14 cellular contexts compared by ENCODE assay signal in genomic region chr17:72887917-72888316, GRCh38.
DNase-seq lines count a peak whose midpoint lies in the region; ATAC-seq and TF ChIP-seq lines count a peak whose summit lies in the region.
"Had no signal": no experiment of that assay in that cellular context is flagged by ENCODE, and none has a peak within 500 bp of the region (broad histone marks: within the 10 kb centered on the region; RNA-seq: fewer than 3 reads in every experiment).

No MANE protein-coding gene starts in this region.

- H3K9me3 ChIP-seq in GM23248 (ENCODE audit: low read depth): no peaks in the 10 kb centered on the region
- H3K9me3 ChIP-seq: Peyer's patch had no signal

- H3K36me3 ChIP-seq in GM23248 (ENCODE audit: low read depth): no peaks in the 10 kb centered on the region

- DNase-seq in EH (ENCODE audit: low read depth): peak; percentile 24
- peak; percentile 55 for DNase-seq in GM23248
- DNase-seq in amniotic epithelial cell (ENCODE audit: low read depth): peak; percentile 20
- peak; percentile 17 to 53 for DNase-seq in foreskin fibroblast
- no peak for DNase-seq in NCI-H1436 treated with DMSO at 0.1 percent for 48 hours (lab: John Stamatoyannopoulos, UW)
- DNase-seq in epidermal melanocyte (ENCODE audit: insufficient read length, low spot score): no peak
- DNase-seq: DMS79 treated with DMSO at 0.1 percent for 48 hours, KBM-7, NCI-H1105 treated with DMSO at 0.1 percent for 48 hours, NCI-H1694 treated with DMSO at 0.1 percent for 48 hours, Peyer's patch had no signal

- peaks cover 22% of the 10 kb centered on the region for H3K4me1 ChIP-seq in GM23248 (ENCODE audit: insufficient read depth)
- H3K4me1 ChIP-seq: Peyer's patch had no signal

- H3K4me3 ChIP-seq in GM23248 (no peak overlapping the region), foreskin fibroblast (ENCODE audit: low read depth in 1 of 2, low read length in 2 of 2) (no peak overlapping the region)
- H3K4me3 ChIP-seq: Peyer's patch had no signal

- no peak overlapping the region for H2AFZ ChIP-seq in GM23248

- WGBS in GM23248 (ENCODE audit: low coverage in 1 of 2, low lambda C conversion rate in 2 of 2, missing lambda C conversion rate in 2 of 2), 2 experiments: 48 to 56% methylated on average over 4 of the region's 4 CpGs

- H3K4me2 ChIP-seq in GM23248 (ENCODE audit: unreplicated experiment): peak overlapping the region; percentile 26

- no peaks in the 10 kb centered on the region for H4K20me1 ChIP-seq in GM23248 (ENCODE audit: insufficient read depth)

- H3K79me2 ChIP-seq in GM23248 (ENCODE audit: insufficient read depth): no peaks in the 10 kb centered on the region

- H3K27ac ChIP-seq in GM23248: 0 out of 2 replicates have a peak overlapping the region, but pooled peaks have one; percentile 6
- H3K27ac ChIP-seq: Peyer's patch had no signal

- H3F3A ChIP-seq in GM23248 (ENCODE audit: insufficient read depth): peaks cover 17% of the 10 kb centered on the region; the same call in 1 of the 2 replicates

- H3K9me2 ChIP-seq in GM23248 (ENCODE audit: insufficient read depth): no peaks in the 10 kb centered on the region

- ATAC-seq in HG03039 (IDR thresholded peaks at IDR 0.05; ENCODE audit: unreplicated experiment): no peak
- ATAC-seq: HCT116, Right ventricle myocardium inferior had no signal

- no peak for TF ChIP-seq CTCF in foreskin fibroblast (IDR thresholded peaks at IDR 0.05; ENCODE audit: low read depth, low read length)

- no peaks in the 10 kb centered on the region for H3K27me3 ChIP-seq in GM23248 (replicated peaks; ENCODE audit: insufficient read depth)
- H3K27me3 ChIP-seq: Peyer's patch had no signal

- in situ Hi-C loops in GM23248 (cut with MboI): no loop called here

- H3K9ac ChIP-seq in GM23248: no peak overlapping the region

Comparison
In these comparisons a context has a peak if more than half of its experiments do, and no peak if none do; other contexts are left out.
1. DNase-seq: peak in EH (single experiment), GM23248 (single experiment), amniotic epithelial cell (single experiment) and foreskin fibroblast (2 of 2); none in NCI-H1436 treated with DMSO at 0.1 percent for 48 hours (single experiment) and epidermal melanocyte (single experiment).